ENCODE assay signal across 8 cellular contexts in genomic region chr10:62805139-62806092, GRCh38. TPM values are rescaled to one million over a fixed set of nuclear protein-coding genes. Genes with fewer than 3 reads are reported as not detected.
A peak's percentile ranks its signal among the peaks of the same experiment; 100 is the strongest.
DNase-seq lines count a peak whose midpoint lies in the region; ATAC-seq and TF ChIP-seq lines count a peak whose summit lies in the region.

No MANE protein-coding gene starts in this region.

- no peaks in the 10 kb centered on the region for H3K27me3 ChIP-seq in right atrium auricular region

- no peaks in the 10 kb centered on the region for H3K9me3 ChIP-seq in right atrium auricular region

- no peaks in the 10 kb centered on the region for H3K36me3 ChIP-seq in right atrium auricular region

- peaks cover 52% of the 10 kb centered on the region for H3K4me1 Mint-ChIP-seq in activated naive CD8-positive, alpha-beta T cell treated with anti-CD3 and anti-CD28 coated beads, Interleukin-2, amount 50 U/mL, for 24 hours

- peak overlapping the region; percentile 90 for H3K4me3 Mint-ChIP-seq in activated naive CD8-positive, alpha-beta T cell treated with anti-CD3 and anti-CD28 coated beads, Interleukin-2, amount 50 U/mL, for 24 hours

- H3K4me3 ChIP-seq in right atrium auricular region = peak overlapping the region; percentile 71 to 92

- H3K9me3 Mint-ChIP-seq in activated naive CD8-positive, alpha-beta T cell treated with anti-CD3 and anti-CD28 coated beads, Interleukin-2, amount 50 U/mL, for 24 hours = no peaks in the 10 kb centered on the region

- ATAC-seq in HG02571 (IDR thresholded peaks at IDR 0.05; ENCODE audit: unreplicated experiment) (peak; percentile 15), GM18907 (IDR thresholded peaks at IDR 0.05; ENCODE audit: unreplicated experiment) (no peak)
- peak; percentile 1 for ATAC-seq in activated naive CD8-positive, alpha-beta T cell treated with anti-CD3 and anti-CD28 coated beads, Interleukin-2, amount 50 U/mL, for 24 hours

- no peaks in the 10 kb centered on the region for H3K27me3 Mint-ChIP-seq in activated naive CD8-positive, alpha-beta T cell treated with anti-CD3 and anti-CD28 coated beads, Interleukin-2, amount 50 U/mL, for 24 hours

- H3K27ac ChIP-seq in right atrium auricular region = peak overlapping the region; percentile 93

- peaks cover 38% of the 10 kb centered on the region for H3K36me3 Mint-ChIP-seq in activated naive CD8-positive, alpha-beta T cell treated with anti-CD3 and anti-CD28 coated beads, Interleukin-2, amount 50 U/mL, for 24 hours (ENCODE audit: low read depth)

- DNase-seq in NCI-H2171 treated with DMSO at 0.1 percent for 48 hours (lab: John Stamatoyannopoulos, UW) (peak; percentile 40), NCI-H2171 (lab: John Stamatoyannopoulos, UW) (no peak), NCI-H69 (lab: John Stamatoyannopoulos, UW) (peak; percentile 22), right atrium auricular region (ENCODE audit: low spot score) (no peak), retina (peak; percentile 89)
- DNase-seq in activated naive CD8-positive, alpha-beta T cell treated with anti-CD3 and anti-CD28 coated beads, Interleukin-2, amount 50 U/mL, for 24 hours = peak; percentile 28

- peaks cover 0 to 48% of the 10 kb centered on the region in 2 donors for H3K4me1 ChIP-seq in right atrium auricular region

- H3K27ac Mint-ChIP-seq in activated naive CD8-positive, alpha-beta T cell treated with anti-CD3 and anti-CD28 coated beads, Interleukin-2, amount 50 U/mL, for 24 hours = peak overlapping the region; percentile 82

- no peak for TF ChIP-seq CTCF in right atrium auricular region (IDR thresholded peaks at IDR 0.05)

RNA-seq across cellular contexts. Expression of gene ADO, which starts 0.9 kb away (rescaled TPM):
- total RNA-seq in right atrium auricular region = 10 to 100 TPM; 23.0 to 34.3 TPM

RNA-seq across cellular contexts. Expression of gene EGR2, which starts 10.8 kb away (rescaled TPM):
- 1 to 10 TPM; 2.1 to 5.9 TPM for total RNA-seq in right atrium auricular region

Comparison
In these comparisons a context has a peak if more than half of its experiments do, and no peak if none do; other contexts are left out.
1. DNase-seq: peak in NCI-H2171 treated with DMSO at 0.1 percent for 48 hours (single experiment), NCI-H69 (single experiment), activated naive CD8-positive, alpha-beta T cell treated with anti-CD3 and anti-CD28 coated beads, Interleukin-2, amount 50 U/mL, for 24 hours (single experiment) and retina (single experiment); none in NCI-H2171 (single experiment) and right atrium auricular region (single experiment).